ENCODE assay signal across 8 cellular contexts in the genomic region with DNA sequence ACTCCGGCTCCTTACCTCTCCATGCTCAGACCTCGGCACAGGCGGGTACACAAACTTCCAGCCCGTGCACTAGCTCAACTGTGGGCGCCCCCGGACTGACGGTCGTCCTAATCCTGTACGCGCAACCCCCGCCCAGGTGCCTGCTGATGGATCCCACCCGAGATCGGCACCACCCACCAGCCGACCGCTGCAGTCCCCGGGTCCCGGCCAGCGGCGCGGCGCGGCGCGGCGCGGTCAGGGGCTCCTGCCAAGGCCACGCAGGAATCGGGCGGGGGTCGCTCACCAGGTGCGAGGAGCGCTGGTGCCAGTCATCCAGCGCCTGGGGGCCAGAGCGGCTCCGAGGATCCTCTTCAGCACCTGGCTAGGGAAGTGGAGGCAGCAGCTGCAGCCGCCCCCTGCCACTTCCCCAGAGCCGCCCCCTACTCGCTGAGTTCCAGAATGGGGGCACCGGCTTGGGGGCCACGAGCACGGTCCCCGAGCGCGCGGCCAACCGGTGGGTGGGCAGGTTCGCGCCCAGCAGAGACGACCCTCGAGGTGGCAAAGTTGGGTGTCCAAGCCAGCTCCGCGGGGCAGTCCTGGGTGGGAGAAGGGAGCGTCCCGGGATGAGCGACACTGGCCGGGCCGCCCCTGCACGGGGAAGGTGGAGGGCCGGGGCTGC. TPM values are rescaled to one million over a fixed set of nuclear protein-coding genes. Genes with fewer than 3 reads are reported as not detected.
A peak's percentile ranks its signal among the peaks of the same experiment; 100 is the strongest.
DNase-seq lines count a peak whose midpoint lies in the region; ATAC-seq and TF ChIP-seq lines count a peak whose summit lies in the region.

No MANE protein-coding gene starts in this region.

- no peak overlapping the region for H3K27ac ChIP-seq in cardiac muscle cell

- intact Hi-C loops in sciatic nerve (cut with DNase I): no loop called here
- intact Hi-C loops in activated CD8-positive, alpha-beta T cell treated with anti-CD3 and anti-CD28 coated beads for 36 hours (cut with micrococcal nuclease): loop anchor here (10.0 kb wide), 1 partner anchor 1621 kb away; no protein-coding TSS in a partner anchor

- H3K4me1 Mint-ChIP-seq in T-helper 17 cell: peaks cover 7% of the 10 kb centered on the region
- peaks cover 4% of the 10 kb centered on the region for H3K4me1 Mint-ChIP-seq in activated CD8-positive, alpha-beta T cell treated with anti-CD3 and anti-CD28 coated beads for 36 hours (ENCODE audit: low read depth)

- no peaks in the 10 kb centered on the region for H3K27me3 ChIP-seq in cardiac muscle cell

- CTCF ChIA-PET in activated CD8-positive, alpha-beta T cell treated with anti-CD3 and anti-CD28 coated beads for 36 hours (lab: Charles Lee): no interaction called here

- TF ChIP-seq CTCF in cardiac muscle cell (IDR thresholded peaks at IDR 0.05; ENCODE audit: low read depth, low read length): no peak
- TF ChIP-seq CTCF in activated CD8-positive, alpha-beta T cell treated with anti-CD3 and anti-CD28 coated beads for 36 hours (IDR thresholded peaks at IDR 0.05): no peak

- POLR2A ChIA-PET in activated CD8-positive, alpha-beta T cell treated with anti-CD3 and anti-CD28 coated beads for 36 hours (lab: Charles Lee): no interaction called here

- peak overlapping the region; percentile 50 for H3K4me3 Mint-ChIP-seq in T-helper 17 cell
- no peak overlapping the region for H3K4me3 Mint-ChIP-seq in activated CD8-positive, alpha-beta T cell treated with anti-CD3 and anti-CD28 coated beads for 36 hours

- H3K9me3 ChIP-seq in T-helper 17 cell (ENCODE audit: control insufficient read depth, low read length, poor library complexity, severe bottlenecking) (no peaks in the 10 kb centered on the region), cardiac muscle cell (ENCODE audit: low read depth) (no peaks in the 10 kb centered on the region)

- H3K9me3 Mint-ChIP-seq in activated CD8-positive, alpha-beta T cell treated with anti-CD3 and anti-CD28 coated beads for 36 hours: no peaks in the 10 kb centered on the region

- H3K4me1 ChIP-seq in cardiac muscle cell (ENCODE audit: low read depth): peaks cover 11% of the 10 kb centered on the region

- H3K4me3 ChIP-seq in cardiac muscle cell: peak overlapping the region; percentile 96

- peaks cover 34% of the 10 kb centered on the region for H3K27me3 Mint-ChIP-seq in T-helper 17 cell
- H3K27me3 Mint-ChIP-seq in activated CD8-positive, alpha-beta T cell treated with anti-CD3 and anti-CD28 coated beads for 36 hours: peaks cover 24% of the 10 kb centered on the region

- peaks cover 6% of the 10 kb centered on the region for H3K36me3 ChIP-seq in cardiac muscle cell

- DNase-seq in T-helper 17 cell (no peak), cardiac muscle cell (ENCODE audit: low read depth in 1 of 2, low spot score in 1 of 2) (peak in 1 of 2 donors; percentile 31), sciatic nerve (ENCODE audit: low spot score) (peak; percentile 66), NK-92 (lab: John Stamatoyannopoulos, UW; ENCODE audit: unreplicated experiment) (no peak), DMS79 (lab: John Stamatoyannopoulos, UW) (no peak)
- DNase-seq in activated CD8-positive, alpha-beta T cell treated with anti-CD3 and anti-CD28 coated beads for 36 hours: no peak
- no peak for DNase-seq in stimulated activated naive CD4-positive, alpha-beta T cell treated with Interleukin-2 at 50 U/mL for 16 hours (lab: John Stamatoyannopoulos, UW)

- H3K27ac Mint-ChIP-seq in T-helper 17 cell: no peak overlapping the region
- no peak overlapping the region for H3K27ac Mint-ChIP-seq in activated CD8-positive, alpha-beta T cell treated with anti-CD3 and anti-CD28 coated beads for 36 hours

- no peaks in the 10 kb centered on the region for H3K36me3 Mint-ChIP-seq in T-helper 17 cell (ENCODE audit: low read depth)
- no peaks in the 10 kb centered on the region for H3K36me3 Mint-ChIP-seq in activated CD8-positive, alpha-beta T cell treated with anti-CD3 and anti-CD28 coated beads for 36 hours (ENCODE audit: low read depth)

- peak; percentile 6 for ATAC-seq in GM19023 (IDR thresholded peaks at IDR 0.05; ENCODE audit: unreplicated experiment)
- ATAC-seq in T-helper 17 cell: no peak
- no peak for ATAC-seq in sciatic nerve
- ATAC-seq in activated CD8-positive, alpha-beta T cell treated with anti-CD3 and anti-CD28 coated beads for 36 hours: no peak

RNA-seq across cellular contexts. Expression of a gene that starts 0.4 kb away (rescaled TPM):
- total RNA-seq in T-helper 17 cell (under 1 TPM; 0.75 to 0.94 TPM), cardiac muscle cell (14.6 and 16.6 TPM in 2 replicates), sciatic nerve (109 TPM)
- 12.9 and 15.7 TPM in 2 replicates for polyA plus RNA-seq in cardiac muscle cell
- not detected for total RNA-seq in activated CD8-positive, alpha-beta T cell treated with anti-CD3 and anti-CD28 coated beads for 36 hours
